In the genomic region with DNA sequence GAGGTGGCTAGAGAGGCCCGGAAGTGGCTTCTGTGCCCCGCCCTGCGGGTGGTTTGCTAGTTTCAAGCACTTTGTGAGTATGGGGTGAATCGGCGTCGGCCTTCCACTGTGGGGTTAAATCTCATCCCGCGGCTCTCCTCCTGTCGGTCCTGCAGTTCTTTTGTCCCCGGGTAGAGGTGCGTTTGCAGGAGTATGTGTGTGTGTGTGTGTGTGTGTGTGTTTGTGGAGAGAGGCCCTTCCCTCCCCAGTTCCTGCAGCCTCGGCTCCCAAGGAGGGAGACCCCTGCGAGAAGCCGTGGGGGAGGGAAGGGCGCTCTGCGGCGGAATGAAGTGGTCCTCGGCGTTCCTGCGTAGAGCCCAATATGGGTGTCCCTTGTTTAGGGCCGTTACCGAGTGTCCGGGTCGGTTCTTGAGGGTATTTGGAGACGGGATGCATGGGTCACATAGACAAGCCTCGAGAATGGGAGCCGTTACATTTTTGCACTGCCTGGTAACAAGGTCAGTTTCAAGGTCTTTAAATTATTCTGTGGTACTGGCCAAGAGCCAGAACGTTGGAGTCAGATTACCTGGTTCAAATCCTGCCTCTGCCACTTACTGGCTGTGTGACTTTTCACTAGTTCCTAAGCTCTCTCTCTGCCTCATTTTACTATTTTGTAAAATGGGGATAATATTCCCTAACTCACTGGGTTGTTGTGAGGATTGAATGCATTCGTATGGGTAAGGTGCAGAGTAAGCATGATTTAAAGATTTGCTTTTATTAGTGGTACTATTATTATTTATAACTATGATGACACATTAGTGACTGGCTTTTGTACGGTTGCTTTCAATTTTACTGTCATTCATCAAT, we compare ENCODE assay signal across 8 cellular contexts. TPM values are rescaled to one million over a fixed set of nuclear protein-coding genes. Genes with fewer than 3 reads are reported as not detected.
DNase-seq lines count a peak whose midpoint lies in the region; ATAC-seq, FAIRE-seq and TF ChIP-seq lines count a peak whose summit lies in the region.

Gene ZKSCAN3 (plus strand): TSS at position 56 of the 846 bp plus-strand sequence. CDS start 9,640 bp downstream, outside the sequence.

- no peaks in the 10 kb centered on the region for H3K9me3 ChIP-seq in keratinocyte (ENCODE audit: control insufficient read depth, low read depth, low read length)

- H3K9ac ChIP-seq in keratinocyte (ENCODE audit: control insufficient read depth, extremely low read depth, insufficient read depth, low read length), result peak within 1 kb of the TSS; percentile 81

- dilution Hi-C loops in keratinocyte (cut with MboI; ENCODE audit: extremely low pct_ligation_motif_present, low sequenced_read_pairs), result no loop called here

- peak within 1 kb of the TSS; percentile 99 for H3K4me3 Mint-ChIP-seq in central memory CD8-positive, alpha-beta T cell

- peaks cover 6% of the 10 kb centered on the region for H3K36me3 Mint-ChIP-seq in central memory CD8-positive, alpha-beta T cell (ENCODE audit: insufficient read depth)

- peak within 1 kb of the TSS; percentile 75 to 95 (median 90) for H3K4me3 ChIP-seq in keratinocyte (ENCODE audit: control insufficient read depth in 2 of 3, extremely low read depth in 1 of 3, insufficient read depth in 2 of 3, low read depth in 1 of 3, low read length in 3 of 3)

- peak within 1 kb of the TSS; percentile 97 for H3K27ac Mint-ChIP-seq in central memory CD8-positive, alpha-beta T cell (ENCODE audit: low read depth)

- FAIRE-seq in keratinocyte (lab: Jason Lieb, UNC), result peak; percentile 63

- H3K27me3 Mint-ChIP-seq in central memory CD8-positive, alpha-beta T cell, result peaks cover 19% of the 10 kb centered on the region

- H3K4me1 Mint-ChIP-seq in central memory CD8-positive, alpha-beta T cell, result peaks cover 34% of the 10 kb centered on the region

- peaks cover 25% of the 10 kb centered on the region for H3K4me1 ChIP-seq in keratinocyte (ENCODE audit: control insufficient read depth, extremely low read depth, insufficient read depth, low read length)

- H4K20me1 ChIP-seq in keratinocyte (ENCODE audit: control insufficient read depth, extremely low read depth, insufficient read depth, low read length), result no peaks in the 10 kb centered on the region

- TF ChIP-seq CTCF in keratinocyte (optimal IDR thresholded peaks at IDR 0.05 in 1 of 3, IDR thresholded peaks at IDR 0.05 in 1 of 3, conservative IDR thresholded peaks at IDR 0.05 in 1 of 3; ENCODE audit: extremely low read depth in 1 of 3, insufficient read depth in 2 of 3, low read length in 3 of 3), result no peak

- peak; percentile 98 for ATAC-seq in GM18867 (IDR thresholded peaks at IDR 0.05; ENCODE audit: unreplicated experiment)
- ATAC-seq in HG03095 (IDR thresholded peaks at IDR 0.05; ENCODE audit: unreplicated experiment), result peak; percentile 92
- ATAC-seq in central memory CD8-positive, alpha-beta T cell (replicated peaks; ENCODE audit: extremely low read depth, poor library complexity, severe bottlenecking), result peak; percentile 98

- no peaks in the 10 kb centered on the region for H3K9me3 Mint-ChIP-seq in central memory CD8-positive, alpha-beta T cell

- peak; percentile 77 for DNase-seq in AG08395 (ENCODE audit: low spot score)
- peak; percentile 94 for DNase-seq in NCI-H2227 treated with DMSO at 0.1 percent for 48 hours (lab: John Stamatoyannopoulos, UW)
- DNase-seq in activated CD4-positive, CD25-positive, alpha-beta regulatory T cell treated with anti-CD3 and anti-CD28 coated beads, Interleukin-2, amount 50 U/mL, for 16 hours (ENCODE audit: low read depth, low spot score), result peak; percentile 76
- DNase-seq in central memory CD8-positive, alpha-beta T cell (ENCODE audit: low spot score in 2 of 2), result peak; percentile 59
- peak; percentile 32 for DNase-seq in keratinocyte (ENCODE audit: low read depth, low spot score)
- peak; percentile 65 to 68 for DNase-seq in stimulated activated CD4-positive, alpha-beta T cell treated with anti-CD3 and anti-CD28 coated beads, Interleukin-15, amount 100 ng/mL, for 1 hour (ENCODE audit: low read depth in 1 of 2, low spot score in 1 of 2)

- peak within 1 kb of the TSS; percentile 91 for H3K4me2 ChIP-seq in keratinocyte (ENCODE audit: control insufficient read depth, extremely low read depth, insufficient read depth, low read depth, low read length)

- H3K27ac ChIP-seq in keratinocyte (ENCODE audit: control insufficient read depth, insufficient read depth, low read length), result peak within 1 kb of the TSS; percentile 75

- no peaks in the 10 kb centered on the region for H3K36me3 ChIP-seq in keratinocyte (ENCODE audit: control insufficient read depth in 2 of 2, extremely low read depth in 1 of 2, insufficient read depth in 2 of 2, low read length in 2 of 2)

- H3K27me3 ChIP-seq in keratinocyte (ENCODE audit: control insufficient read depth, extremely low read depth, insufficient read depth, low read length), result no peaks in the 10 kb centered on the region

- peaks cover 3% of the 10 kb centered on the region for H3K9me1 ChIP-seq in keratinocyte (ENCODE audit: control insufficient read depth, extremely low read depth, insufficient read depth, low read length)

- peak within 1 kb of the TSS; percentile 81 for H2AFZ ChIP-seq in keratinocyte (ENCODE audit: control insufficient read depth, low read length)

- peaks cover 36% of the 10 kb centered on the region for H3K79me2 ChIP-seq in keratinocyte (ENCODE audit: control insufficient read depth, insufficient read depth, low read length)

RNA-seq across cellular contexts. Expression of gene ZKSCAN3, which starts in this region (rescaled TPM):
- polyA plus RNA-seq in keratinocyte, result 2.2 to 3.1 TPM (median 2.9 TPM) in 3 replicates
- polyA plus RNA-seq in keratinocyte (2011; ENCODE audit: low read depth), result 0.52 TPM
- polyA plus RNA-seq in keratinocyte (2011; cell fraction: cytosol; rRNA removed), result 1.3 and 2.1 TPM in 2 replicates
- polyA plus RNA-seq in keratinocyte (2011; cell fraction: nucleus; rRNA removed), result 4.3 and 5.1 TPM in 2 replicates
- 0.99 and 1.6 TPM in 2 replicates for polyA plus RNA-seq in keratinocyte (2012; ENCODE audit: low replicate concordance)
- polyA minus RNA-seq in keratinocyte, result 0.56 to 2.8 TPM (median 1.9 TPM) in 3 replicates
- polyA minus RNA-seq in keratinocyte (2011; cell fraction: cytosol; rRNA and poly(A)+ RNA removed), result 2.7 TPM
- 2.2 and 4.0 TPM in 2 replicates for polyA minus RNA-seq in keratinocyte (2011; cell fraction: nucleus; rRNA and poly(A)+ RNA removed)

Comparison
In these comparisons a context has a peak if more than half of its experiments do, and no peak if none do; other contexts are left out.
1. Peak in every context shown above with its lines: DNase-seq, ATAC-seq, H3K4me3 ChIP-seq and H3K27ac ChIP-seq.
2. DNase-seq: peak in every context shown above with its lines; median percentile 94 in NCI-H2227 treated with DMSO at 0.1 percent for 48 hours; 77 in AG08395; 76 in activated CD4-positive, CD25-positive, alpha-beta regulatory T cell treated with anti-CD3 and anti-CD28 coated beads, Interleukin-2, amount 50 U/mL, for 16 hours; 66 in stimulated activated CD4-positive, alpha-beta T cell treated with anti-CD3 and anti-CD28 coated beads, Interleukin-15, amount 100 ng/mL, for 1 hour; 59 in central memory CD8-positive, alpha-beta T cell; 32 in keratinocyte.